Comparison of ENCODE assay signal across 2 cellular contexts in the genomic region with DNA sequence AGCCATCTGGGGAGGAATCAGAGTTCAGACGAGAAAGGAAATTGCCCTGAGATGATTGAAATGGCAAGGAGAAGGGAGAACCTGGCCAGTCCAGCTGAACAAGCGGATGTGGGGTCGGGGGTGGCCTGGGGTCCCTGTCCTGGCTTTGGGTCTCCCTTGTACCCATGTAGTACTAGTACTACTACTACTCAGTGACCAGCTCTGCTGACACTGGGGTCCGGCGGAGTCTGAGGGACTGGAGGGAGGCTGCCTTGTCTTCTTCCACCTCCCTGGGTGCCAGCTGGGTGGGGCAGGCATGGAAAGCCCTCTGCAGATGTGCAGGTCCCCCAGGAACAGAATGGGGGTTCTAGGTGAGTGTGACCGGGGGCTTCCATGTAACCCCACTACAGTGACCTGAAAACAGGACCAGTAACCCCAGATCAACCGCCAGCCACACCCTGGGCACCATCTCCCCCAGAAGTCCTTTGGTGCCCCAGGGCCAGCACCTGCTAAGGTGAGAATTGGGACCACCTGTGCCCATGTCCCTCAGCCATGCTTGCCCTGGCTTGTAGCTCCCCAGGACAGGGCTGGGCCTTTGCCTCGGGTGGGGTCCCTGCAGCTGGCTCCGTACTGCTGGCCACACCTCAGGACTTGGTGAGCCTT.
TF ChIP-seq lines count a peak whose summit lies in the region.

No MANE protein-coding gene starts in this region.

TF ChIP-seq in A549, 52 proteins besides CTCF, POLR2A, EP300 and RAD21 (continued from another document):
- TF ChIP-seq CBX8 (IDR thresholded peaks at IDR 0.05) (no peak), ZNF302 (CRISPR knock-in tag; IDR thresholded peaks at IDR 0.05) (no peak), SMC3 (IDR thresholded peaks at IDR 0.05) (no peak), TFCP2L1 (CRISPR knock-in tag; IDR thresholded peaks at IDR 0.05) (no peak), RFX5 (IDR thresholded peaks at IDR 0.05) (no peak), BHLHE40 (IDR thresholded peaks at IDR 0.05; ENCODE audit: low read depth, low read length) (no peak)
TF ChIP-seq in A549: peak in this region for 0.

TF ChIP-seq in endothelial cell of umbilical vein, 7 proteins besides CTCF, POLR2A, EP300 and RAD21 (continued from another document):
- no peak for TF ChIP-seq EZH2 (IDR thresholded peaks at IDR 0.05; ENCODE audit: borderline replicate concordance, low read depth, low read length, severe bottlenecking)
- TF ChIP-seq POLR2AphosphoS5 (IDR thresholded peaks at IDR 0.05; ENCODE audit: insufficient read depth, low read depth, low read length) = no peak
- TF ChIP-seq JUN (IDR thresholded peaks at IDR 0.05; ENCODE audit: borderline replicate concordance, insufficient read depth, insufficient read length, low read depth) = no peak
